ENCODE assay signal across 8 cellular contexts in genomic region chr12:12172106-12172511, GRCh38.
A peak's percentile ranks its signal among the peaks of the same experiment; 100 is the strongest.
DNase-seq lines count a peak whose midpoint lies in the region; ATAC-seq, FAIRE-seq and TF ChIP-seq lines count a peak whose summit lies in the region.

No MANE protein-coding gene starts in this region.

- no peak overlapping the region for H3K4me2 ChIP-seq in hepatocyte

- H3K27me3 Mint-ChIP-seq in endothelial cell (ENCODE audit: unreplicated experiment), result peaks cover 2% of the 10 kb centered on the region

- H3K9me3 Mint-ChIP-seq in endothelial cell (ENCODE audit: unreplicated experiment), result no peaks in the 10 kb centered on the region

- H3K9me2 ChIP-seq in hepatocyte (replicated peaks; ENCODE audit: insufficient read depth), result no peaks in the 10 kb centered on the region

- no peak overlapping the region for H3K4me3 Mint-ChIP-seq in endothelial cell (ENCODE audit: unreplicated experiment)

- WGBS in hepatocyte (ENCODE audit: low lambda C conversion rate, missing lambda C conversion rate), result 58% methylated on average over 1 of the region's 1 CpG

- FAIRE-seq in RCC 7860 (lab: Jason Lieb, UNC), result peak; percentile 91

- H3K36me3 ChIP-seq in hepatocyte (replicated peaks; ENCODE audit: insufficient read depth, low read depth), result no peaks in the 10 kb centered on the region
- no peaks in the 10 kb centered on the region for H3K36me3 ChIP-seq in WERI-Rb-1

- peaks cover 16% of the 10 kb centered on the region for H3K4me1 Mint-ChIP-seq in endothelial cell (ENCODE audit: unreplicated experiment)

- H3K79me2 ChIP-seq in hepatocyte, result peaks cover 61% of the 10 kb centered on the region

- TF ChIP-seq CTCF in hepatocyte (IDR thresholded peaks at IDR 0.05; ENCODE audit: poor library complexity) (no peak), endothelial cell (IDR thresholded peaks at IDR 0.05; ENCODE audit: unreplicated experiment) (no peak), WERI-Rb-1 (IDR thresholded peaks at IDR 0.05; ENCODE audit: low read depth, low read length) (no peak)

- H3K27me3 ChIP-seq in hepatocyte (no peaks in the 10 kb centered on the region), WERI-Rb-1 (ENCODE audit: insufficient read depth, low read depth, severe bottlenecking) (no peaks in the 10 kb centered on the region)

- ATAC-seq in HG02759 (IDR thresholded peaks at IDR 0.05; ENCODE audit: unreplicated experiment), result peak; percentile 84

- H3K9me3 ChIP-seq in hepatocyte (ENCODE audit: low read depth) (no peaks in the 10 kb centered on the region), WERI-Rb-1 (ENCODE audit: severe bottlenecking) (no peaks in the 10 kb centered on the region)

- H3K36me3 Mint-ChIP-seq in endothelial cell (ENCODE audit: low read depth, unreplicated experiment), result peaks cover 9% of the 10 kb centered on the region

- no peak overlapping the region for H3K27ac ChIP-seq in hepatocyte
- no peak overlapping the region for H3K27ac ChIP-seq in WERI-Rb-1

- H3K27ac Mint-ChIP-seq in endothelial cell (ENCODE audit: unreplicated experiment), result no peak overlapping the region

- peaks cover 12% of the 10 kb centered on the region for H4K20me1 ChIP-seq in hepatocyte (ENCODE audit: insufficient read depth, poor library complexity, severe bottlenecking)

- peak; percentile 29 for DNase-seq in activated CD4-positive, alpha-beta T cell treated with anti-CD3 and anti-CD28 coated beads for 48 hours
- no peak for DNase-seq in activated CD4-positive, alpha-beta T cell treated with anti-CD3 and anti-CD28 coated beads for 4 hours
- DNase-seq in RCC 7860 (ENCODE audit: low spot score) (peak; percentile 26), hepatocyte (ENCODE audit: low spot score) (peak; percentile 13), endothelial cell (ENCODE audit: low spot score) (no peak), WERI-Rb-1 (no peak), NCI-H1930 (lab: John Stamatoyannopoulos, UW) (no peak)

- no peak overlapping the region for H2AFZ ChIP-seq in hepatocyte

- no peaks in the 10 kb centered on the region for H3K4me1 ChIP-seq in hepatocyte (ENCODE audit: insufficient read depth)

- no peak overlapping the region for H3K4me3 ChIP-seq in hepatocyte
- H3K4me3 ChIP-seq in WERI-Rb-1 (ENCODE audit: low read depth, low read length), result no peak overlapping the region

Comparison
In these comparisons a context has a peak if more than half of its experiments do, and no peak if none do; other contexts are left out.
1. DNase-seq: peak in activated CD4-positive, alpha-beta T cell treated with anti-CD3 and anti-CD28 coated beads for 48 hours (single experiment), RCC 7860 (single experiment) and hepatocyte (single experiment); none in activated CD4-positive, alpha-beta T cell treated with anti-CD3 and anti-CD28 coated beads for 4 hours (0 of 2), endothelial cell (single experiment), WERI-Rb-1 (single experiment) and NCI-H1930 (0 of 2).